Comparison of ENCODE assay signal across 1 cellular context in genomic region chr11:120709808-120710207, GRCh38.
A peak's percentile ranks its signal among the peaks of the same experiment; 100 is the strongest.
TF ChIP-seq lines count a peak whose summit lies in the region.

No MANE protein-coding gene starts in this region.

TF ChIP-seq in GM12878, 131 proteins besides CTCF, POLR2A, EP300 and RAD21 (continued from another document):
- TF ChIP-seq IKZF1 (conservative IDR thresholded peaks at IDR 0.05) (peak; percentile 57; the same call in 1 of the 2 replicates), DPF2 (IDR thresholded peaks at IDR 0.05) (peak; percentile 66), BCL11A (IDR thresholded peaks at IDR 0.05; ENCODE audit: low read depth, low read length) (peak; percentile 88), EZH2 (IDR thresholded peaks at IDR 0.05; ENCODE audit: borderline replicate concordance, control insufficient read depth, low read depth, low read length) (no peak), CHD1 (IDR thresholded peaks at IDR 0.05; ENCODE audit: low read depth, low read length) (no peak), CEBPB (IDR thresholded peaks at IDR 0.05; ENCODE audit: borderline replicate concordance in 1 of 2, low read depth in 2 of 2, low read length in 2 of 2) (no peak), YY1 (IDR thresholded peaks at IDR 0.05; ENCODE audit: low read depth, low read length) (0 out of 2 replicates have a peak, but pooled peaks have one; percentile 39), MTA3 (IDR thresholded peaks at IDR 0.05; ENCODE audit: borderline replicate concordance, low read length) (0 out of 2 replicates have a peak, but pooled peaks have one; percentile 44), KLF5 (IDR thresholded peaks at IDR 0.05; ENCODE audit: partially characterized antibody) (no peak), BMI1 (IDR thresholded peaks at IDR 0.05; ENCODE audit: borderline replicate concordance) (no peak), ZNF217 (IDR thresholded peaks at IDR 0.05) (no peak)
